Comparison of ENCODE assay signal across 36 cellular contexts in genomic region chr17:67708378-67708777, GRCh38.
"Had no signal": no experiment of that assay in that cellular context is flagged by ENCODE, and none has a peak within 500 bp of the region (broad histone marks: within the 10 kb centered on the region; RNA-seq: fewer than 3 reads in every experiment).

No MANE protein-coding gene starts in this region.

- H3K9me3 Mint-ChIP-seq: activated CD4-positive, alpha-beta memory T cell treated with anti-CD3 and anti-CD28 coated beads, Interleukin-2, amount 10 ng/mL, durations not matched to agents 7 days and 5 days; activated naive CD4-positive, alpha-beta T cell treated with anti-CD3 and anti-CD28 coated beads for 36 hours; activated naive CD4-positive, alpha-beta T cell treated with anti-CD3 and anti-CD28 coated beads, Interleukin-2, amount 50 U/mL, for 72 hours; activated naive CD8-positive, alpha-beta T cell treated with anti-CD3 and anti-CD28 coated beads, Interleukin-2, amount 50 U/mL, for 24 hours; activated T-cell treated with anti-CD3 and anti-CD28 coated beads, Interleukin-2, amount 50 U/mL, for 72 hours; activated T-helper 17 cell treated with anti-CD3 and anti-CD28 coated beads, Interleukin-2, amount 50 U/mL, for 72 hours had no signal

- H3K27me3 ChIP-seq: brain microvascular endothelial cell, MG63 had no signal

- H3K4me1 Mint-ChIP-seq: activated CD4-positive, alpha-beta memory T cell treated with anti-CD3 and anti-CD28 coated beads, Interleukin-2, amount 10 ng/mL, durations not matched to agents 7 days and 5 days; activated CD8-positive, alpha-beta memory T cell treated with anti-CD3 and anti-CD28 coated beads, Interleukin-2, amount 10 ng/mL, durations not matched to agents 7 days and 5 days; activated naive CD8-positive, alpha-beta T cell treated with anti-CD3 and anti-CD28 coated beads, Interleukin-2, amount 50 U/mL, for 24 hours; activated T-helper 17 cell treated with anti-CD3 and anti-CD28 coated beads, Interleukin-2, amount 50 U/mL, for 72 hours had no signal

- H3K9me3 ChIP-seq: MG63 had no signal

- H3K4me2 ChIP-seq: PC-9 had no signal

- H3K4me3 Mint-ChIP-seq: activated CD4-positive, alpha-beta memory T cell treated with anti-CD3 and anti-CD28 coated beads, Interleukin-2, amount 10 ng/mL, durations not matched to agents 7 days and 5 days; activated CD8-positive, alpha-beta memory T cell treated with anti-CD3 and anti-CD28 coated beads, Interleukin-2, amount 10 ng/mL, durations not matched to agents 7 days and 5 days; activated naive CD4-positive, alpha-beta T cell treated with anti-CD3 and anti-CD28 coated beads for 36 hours; activated naive CD8-positive, alpha-beta T cell treated with anti-CD3 and anti-CD28 coated beads, Interleukin-2, amount 50 U/mL, for 24 hours; activated T-cell treated with anti-CD3 and anti-CD28 coated beads, Interleukin-2, amount 50 U/mL, for 72 hours; activated T-helper 17 cell treated with anti-CD3 and anti-CD28 coated beads, Interleukin-2, amount 50 U/mL, for 72 hours had no signal

- H3K27ac ChIP-seq: brain microvascular endothelial cell, PC-9, RWPE1, VCaP had no signal

- H3K27me3 Mint-ChIP-seq: activated T-helper 17 cell treated with anti-CD3 and anti-CD28 coated beads, Interleukin-2, amount 50 U/mL, for 72 hours had no signal

- H3K36me3 Mint-ChIP-seq: activated CD8-positive, alpha-beta memory T cell treated with anti-CD3 and anti-CD28 coated beads, Interleukin-2, amount 10 ng/mL, durations not matched to agents 7 days and 5 days; activated naive CD4-positive, alpha-beta T cell treated with anti-CD3 and anti-CD28 coated beads, Interleukin-2, amount 50 U/mL, for 72 hours had no signal

- H3K36me3 ChIP-seq: brain microvascular endothelial cell, MG63 had no signal

- FAIRE-seq: colon, RCC 7860 had no signal

- H3K27ac Mint-ChIP-seq: activated CD4-positive, alpha-beta memory T cell treated with anti-CD3 and anti-CD28 coated beads, Interleukin-2, amount 10 ng/mL, durations not matched to agents 7 days and 5 days; activated CD8-positive, alpha-beta memory T cell treated with anti-CD3 and anti-CD28 coated beads, Interleukin-2, amount 10 ng/mL, durations not matched to agents 7 days and 5 days; activated naive CD4-positive, alpha-beta T cell treated with anti-CD3 and anti-CD28 coated beads for 36 hours; activated naive CD4-positive, alpha-beta T cell treated with anti-CD3 and anti-CD28 coated beads, Interleukin-2, amount 50 U/mL, for 72 hours; activated naive CD8-positive, alpha-beta T cell treated with anti-CD3 and anti-CD28 coated beads, Interleukin-2, amount 50 U/mL, for 24 hours; activated T-cell treated with anti-CD3 and anti-CD28 coated beads, Interleukin-2, amount 50 U/mL, for 72 hours; activated T-helper 17 cell treated with anti-CD3 and anti-CD28 coated beads, Interleukin-2, amount 50 U/mL, for 72 hours had no signal

- DNase-seq: activated CD4-positive, alpha-beta memory T cell treated with anti-CD3 and anti-CD28 coated beads, Interleukin-2, amount 10 ng/mL, durations not matched to agents 7 days and 5 days; activated CD4-positive, alpha-beta T cell treated with anti-CD3 and anti-CD28 coated beads for 1 hour; activated CD4-positive, alpha-beta T cell treated with anti-CD3 and anti-CD28 coated beads for 48 hours; activated CD4-positive, CD25-positive, alpha-beta regulatory T cell; activated CD8-positive, alpha-beta memory T cell treated with anti-CD3 and anti-CD28 coated beads for 24 hours; activated CD8-positive, alpha-beta memory T cell treated with anti-CD3 and anti-CD28 coated beads, Interleukin-2, amount 10 ng/mL, durations not matched to agents 7 days and 5 days; activated CD8-positive, alpha-beta memory T cell treated with anti-CD3 and anti-CD28 coated beads, Interleukin-2, amount 50 U/mL, for 48 hours; activated gamma-delta T cell; activated naive CD4-positive, alpha-beta T cell treated with anti-CD3 and anti-CD28 coated beads for 36 hours; activated naive CD8-positive, alpha-beta T cell treated with anti-CD3 and anti-CD28 coated beads, Interleukin-2, amount 50 U/mL, for 24 hours; activated T-cell treated with anti-CD3 and anti-CD28 coated beads, Interleukin-2, amount 50 U/mL, for 72 hours; anterior cingulate cortex; brain microvascular endothelial cell; central memory CD4-positive, alpha-beta T cell; Kasumi-1; MG63; MV-4-11; NCI-H1092; NCI-H1436 treated with DMSO at 0.1 percent for 48 hours; NCI-H1694 treated with DMSO at 0.1 percent for 48 hours; NCI-H2029; NCI-H345; NCI-H524 treated with DMSO at 0.1 percent for 48 hours; PC-9; SIG-M5; SW 1271; T-helper 1 cell; T-helper 2 cell; T-helper 9 cell had no signal

- ATAC-seq: activated CD8-positive, alpha-beta memory T cell treated with anti-CD3 and anti-CD28 coated beads, Interleukin-2, amount 10 ng/mL, durations not matched to agents 7 days and 5 days; activated naive CD4-positive, alpha-beta T cell treated with anti-CD3 and anti-CD28 coated beads, Interleukin-2, amount 50 U/mL, for 72 hours; activated naive CD8-positive, alpha-beta T cell treated with anti-CD3 and anti-CD28 coated beads, Interleukin-2, amount 50 U/mL, for 24 hours; activated T-cell treated with anti-CD3 and anti-CD28 coated beads, Interleukin-2, amount 50 U/mL, for 72 hours; activated T-helper 17 cell treated with anti-CD3 and anti-CD28 coated beads, Interleukin-2, amount 50 U/mL, for 72 hours; Right ventricle myocardium inferior had no signal

- H3K4me3 ChIP-seq: MG63, PC-9 had no signal

- H2AFZ ChIP-seq: PC-9 had no signal
